In genomic region chr4:8280158-8280875, GRCh38 we compare ENCODE assay signal across 14 cellular contexts. TPM values are rescaled to one million over a fixed set of nuclear protein-coding genes. Genes with fewer than 3 reads are reported as not detected.
"Had no signal": no experiment of that assay in that cellular context is flagged by ENCODE, and none has a peak within 500 bp of the region (broad histone marks: within the 10 kb centered on the region; RNA-seq: fewer than 3 reads in every experiment).

No MANE protein-coding gene starts in this region.

- H3K9me3 ChIP-seq: pancreas had no signal

- H3K27ac ChIP-seq: pancreas had no signal

- H3K4me1 ChIP-seq: pancreas had no signal

- ATAC-seq: activated T-cell treated with anti-CD3 and anti-CD28 coated beads, Interleukin-2, amount 50 U/mL, for 4 hours; effector memory CD8-positive, alpha-beta T cell; natural killer cell treated with Interleukin-12 subunit alpha and Interleukin-12 subunit beta and Interleukin-15 and Interleukin-18, amount 100 ng/mL, for 72 hours; pancreas; stimulated activated naive B cell treated with anti-CD40 and anti-IgM and Interleukin-4, amounts not matched to agents 10 μg/mL and 1 μg/mL and 100 μg/mL, for 72 hours; T-cell had no signal

- H3K9me3 Mint-ChIP-seq: activated CD4-positive, alpha-beta memory T cell treated with anti-CD3 and anti-CD28 coated beads for 36 hours; activated naive CD8-positive, alpha-beta T cell treated with anti-CD3 and anti-CD28 coated beads for 36 hours; activated T-cell treated with anti-CD3 and anti-CD28 coated beads, Interleukin-2, amount 50 U/mL, for 4 hours; effector memory CD8-positive, alpha-beta T cell; natural killer cell treated with Interleukin-12 subunit alpha and Interleukin-12 subunit beta and Interleukin-15 and Interleukin-18, amount 100 ng/mL, for 72 hours; stimulated activated naive B cell treated with anti-CD40 and anti-IgM and Interleukin-4, amounts not matched to agents 10 μg/mL and 1 μg/mL and 100 μg/mL, for 72 hours; T-cell; type B pancreatic cell had no signal

- H3K27me3 Mint-ChIP-seq: activated CD4-positive, alpha-beta memory T cell treated with anti-CD3 and anti-CD28 coated beads for 36 hours; natural killer cell treated with Interleukin-12 subunit alpha and Interleukin-12 subunit beta and Interleukin-15 and Interleukin-18, amount 100 ng/mL, for 72 hours had no signal

- H3K36me3 ChIP-seq: pancreas had no signal

- DNase-seq: activated CD4-positive, alpha-beta memory T cell treated with anti-CD3 and anti-CD28 coated beads for 36 hours; activated gamma-delta T cell; activated naive CD8-positive, alpha-beta T cell treated with anti-CD3 and anti-CD28 coated beads for 36 hours; activated T-cell treated with anti-CD3 and anti-CD28 coated beads, Interleukin-2, amount 50 U/mL, for 4 hours; anterior cingulate cortex; effector memory CD8-positive, alpha-beta T cell; retina; stimulated activated CD4-positive, alpha-beta T cell treated with anti-CD3 and anti-CD28 coated beads, Interleukin-1b, Interleukin-23, amount 100 ng/mL, for 48 hours; stimulated activated naive B cell treated with anti-CD40 and anti-IgM and Interleukin-4, amounts not matched to agents 10 μg/mL and 1 μg/mL and 100 μg/mL, for 72 hours; T-cell; T1000 had no signal

- FAIRE-seq: pancreas had no signal

- H3K27ac Mint-ChIP-seq: activated CD4-positive, alpha-beta memory T cell treated with anti-CD3 and anti-CD28 coated beads for 36 hours; activated naive CD8-positive, alpha-beta T cell treated with anti-CD3 and anti-CD28 coated beads for 36 hours; effector memory CD8-positive, alpha-beta T cell; natural killer cell treated with Interleukin-12 subunit alpha and Interleukin-12 subunit beta and Interleukin-15 and Interleukin-18, amount 100 ng/mL, for 72 hours; stimulated activated naive B cell treated with anti-CD40 and anti-IgM and Interleukin-4, amounts not matched to agents 10 μg/mL and 1 μg/mL and 100 μg/mL, for 72 hours; T-cell; type B pancreatic cell had no signal

- H3K4me3 ChIP-seq: pancreas had no signal

- H3K27me3 ChIP-seq: pancreas had no signal

- H3K36me3 Mint-ChIP-seq: activated CD4-positive, alpha-beta memory T cell treated with anti-CD3 and anti-CD28 coated beads for 36 hours; activated naive CD8-positive, alpha-beta T cell treated with anti-CD3 and anti-CD28 coated beads for 36 hours; natural killer cell treated with Interleukin-12 subunit alpha and Interleukin-12 subunit beta and Interleukin-15 and Interleukin-18, amount 100 ng/mL, for 72 hours; stimulated activated naive B cell treated with anti-CD40 and anti-IgM and Interleukin-4, amounts not matched to agents 10 μg/mL and 1 μg/mL and 100 μg/mL, for 72 hours; T-cell; type B pancreatic cell had no signal

- H3K4me3 Mint-ChIP-seq: activated CD4-positive, alpha-beta memory T cell treated with anti-CD3 and anti-CD28 coated beads for 36 hours; activated naive CD8-positive, alpha-beta T cell treated with anti-CD3 and anti-CD28 coated beads for 36 hours; activated T-cell treated with anti-CD3 and anti-CD28 coated beads, Interleukin-2, amount 50 U/mL, for 4 hours; effector memory CD8-positive, alpha-beta T cell; natural killer cell treated with Interleukin-12 subunit alpha and Interleukin-12 subunit beta and Interleukin-15 and Interleukin-18, amount 100 ng/mL, for 72 hours; stimulated activated naive B cell treated with anti-CD40 and anti-IgM and Interleukin-4, amounts not matched to agents 10 μg/mL and 1 μg/mL and 100 μg/mL, for 72 hours; T-cell; type B pancreatic cell had no signal

- H3K4me1 Mint-ChIP-seq: activated naive CD8-positive, alpha-beta T cell treated with anti-CD3 and anti-CD28 coated beads for 36 hours; T-cell had no signal

RNA-seq across cellular contexts. Expression of gene HTRA3, which starts 10.8 kb away (rescaled TPM):
- total RNA-seq: activated CD4-positive, alpha-beta memory T cell treated with anti-CD3 and anti-CD28 coated beads for 36 hours; activated naive CD8-positive, alpha-beta T cell treated with anti-CD3 and anti-CD28 coated beads for 36 hours; activated T-cell treated with anti-CD3 and anti-CD28 coated beads, Interleukin-2, amount 50 U/mL, for 4 hours; natural killer cell treated with Interleukin-12 subunit alpha and Interleukin-12 subunit beta and Interleukin-15 and Interleukin-18, amount 100 ng/mL, for 72 hours had no signal
